In genomic region chrX:115232933-115233496, GRCh38 we compare ENCODE assay signal across 9 cellular contexts. TPM values are rescaled to one million over a fixed set of nuclear protein-coding genes. Genes with fewer than 3 reads are reported as not detected.
A peak's percentile ranks its signal among the peaks of the same experiment; 100 is the strongest.
DNase-seq lines count a peak whose midpoint lies in the region; ATAC-seq and TF ChIP-seq lines count a peak whose summit lies in the region.
"Had no signal": no experiment of that assay in that cellular context is flagged by ENCODE, and none has a peak within 500 bp of the region (broad histone marks: within the 10 kb centered on the region; RNA-seq: fewer than 3 reads in every experiment).

No MANE protein-coding gene starts in this region.

- ATAC-seq in naive B cell (ENCODE audit: low read depth in 2 of 2) (no peak), upper lobe of left lung (ENCODE audit: low FRiP score in 2 of 2) (no peak)

- H3K9me3 Mint-ChIP-seq in endodermal cell, result no peaks in the 10 kb centered on the region
- peaks cover 0 to 4% (median 0%) of the 10 kb centered on the region in 7 donors for H3K9me3 Mint-ChIP-seq in naive B cell

- H3K9ac ChIP-seq in endodermal cell (ENCODE audit: extremely low read depth, low read length, poor library complexity, severe bottlenecking), result no peak overlapping the region

- H3K27ac Mint-ChIP-seq in endodermal cell (no peak overlapping the region), naive B cell (no peak overlapping the region)

- H3K36me3 ChIP-seq in cardiac muscle cell, result no peaks in the 10 kb centered on the region
- H3K36me3 ChIP-seq in endodermal cell (ENCODE audit: control insufficient read depth, insufficient read depth, low read length), result no peaks in the 10 kb centered on the region
- H3K36me3 ChIP-seq in upper lobe of left lung, result no peaks in the 10 kb centered on the region

- intact Hi-C loops in cardiac septum (cut with DNase I), result no loop called here

- TF ChIP-seq CTCF in cardiac muscle cell (IDR thresholded peaks at IDR 0.05; ENCODE audit: low read depth, low read length) (no peak), endodermal cell (conservative IDR thresholded peaks at IDR 0.05) (no peak), upper lobe of left lung (IDR thresholded peaks at IDR 0.05) (no peak)

- H3K27ac ChIP-seq in cardiac muscle cell, result no peak overlapping the region
- no peak overlapping the region for H3K27ac ChIP-seq in endodermal cell (ENCODE audit: low read depth, low read length)
- H3K27ac ChIP-seq in upper lobe of left lung, result peak overlapping the region; percentile 14 to 80 (median 71)

- no peaks in the 10 kb centered on the region for H3K4me1 Mint-ChIP-seq in endodermal cell
- peaks cover 4 to 5% (median 4%) of the 10 kb centered on the region in 3 donors for H3K4me1 Mint-ChIP-seq in naive B cell

- H3K4me3 ChIP-seq in cardiac muscle cell, result peak overlapping the region; percentile 94
- peak overlapping the region; percentile 76 for H3K4me3 ChIP-seq in endodermal cell (ENCODE audit: low read length)
- H3K4me3 ChIP-seq in upper lobe of left lung, result peak overlapping the region in 3 of 4 donors; percentile 49 to 57 (median 57)

- no peaks in the 10 kb centered on the region for H3K27me3 ChIP-seq in cardiac muscle cell
- H3K27me3 ChIP-seq in endodermal cell (ENCODE audit: control insufficient read depth, insufficient read depth, low read length, poor library complexity, severe bottlenecking), result peaks cover 11% of the 10 kb centered on the region
- peaks cover 0 to 10% (median 0%) of the 10 kb centered on the region in 4 donors for H3K27me3 ChIP-seq in upper lobe of left lung

- DNase-seq in cardiac muscle cell (ENCODE audit: low read depth in 1 of 2, low spot score in 1 of 2) (peak in 1 of 2 donors; percentile 1), cardiac septum (ENCODE audit: low spot score) (no peak), endodermal cell (no peak), naive B cell (no peak), upper lobe of left lung (no peak), SIG-M5 treated with dmso at 0.1 percent for 504 hours (lab: John Stamatoyannopoulos, UW; ENCODE audit: unreplicated experiment) (no peak), NCI-H774 (lab: John Stamatoyannopoulos, UW) (no peak), NCI-H82 treated with DMSO at 0.1 percent for 48 hours (lab: John Stamatoyannopoulos, UW; ENCODE audit: unreplicated experiment) (no peak)
- DNase-seq: KBM-7 had no signal

- H3K36me3 Mint-ChIP-seq in endodermal cell (ENCODE audit: low read depth) (no peaks in the 10 kb centered on the region), naive B cell (no peaks in the 10 kb centered on the region)

- peaks cover 48% of the 10 kb centered on the region for H3K27me3 Mint-ChIP-seq in endodermal cell (ENCODE audit: insufficient read depth)
- H3K27me3 Mint-ChIP-seq in naive B cell, result peaks cover 14 to 58% (median 20%) of the 10 kb centered on the region in 3 donors

- no peak for TF ChIP-seq POLR2A in upper lobe of left lung (IDR thresholded peaks at IDR 0.05)

- H3K4me1 ChIP-seq in cardiac muscle cell (ENCODE audit: low read depth) (peaks cover 5% of the 10 kb centered on the region), endodermal cell (ENCODE audit: control insufficient read depth, insufficient read depth, low read length) (no peaks in the 10 kb centered on the region), upper lobe of left lung (no peaks in the 10 kb centered on the region)

- 39% methylated on average over 3 of the region's 6 CpGs; no CpG with 5 or more reads in 1 of the 2 experiments for WGBS in endodermal cell (ENCODE audit: insufficient coverage in 1 of 2, insufficient read length in 1 of 2), 2 experiments
- 1 to 20% methylated on average over 6 of the region's 6 CpGs for WGBS in upper lobe of left lung, 2 donors

- no peak for TF ChIP-seq EP300 in upper lobe of left lung (IDR thresholded peaks at IDR 0.05)

- peak overlapping the region; percentile 76 for H3K4me3 Mint-ChIP-seq in endodermal cell
- peak overlapping the region in 6 of 8 donors; percentile 13 to 73 (median 50) for H3K4me3 Mint-ChIP-seq in naive B cell

- H3K9me3 ChIP-seq in cardiac muscle cell (ENCODE audit: low read depth), result no peaks in the 10 kb centered on the region
- H3K9me3 ChIP-seq in endodermal cell (ENCODE audit: control insufficient read depth, low read length), result no peaks in the 10 kb centered on the region
- H3K9me3 ChIP-seq in upper lobe of left lung, result no peaks in the 10 kb centered on the region

RNA-seq across cellular contexts. Expression of gene LRCH2, which starts 0.9 kb away (rescaled TPM):
- 8.2 and 9.4 TPM in 2 replicates for total RNA-seq in cardiac muscle cell
- polyA plus RNA-seq in cardiac muscle cell, result 4.8 and 5.2 TPM in 2 replicates
- 1.2 TPM for total RNA-seq in cardiac septum
- total RNA-seq in endodermal cell, result 1 to 10 TPM; 1.0 to 2.8 TPM
- 11.9 TPM for polyA plus RNA-seq in endodermal cell (2013, experiment 1 of 2)
- 12.8 TPM for polyA plus RNA-seq in endodermal cell (2013, experiment 2 of 2)
- not detected for polyA plus RNA-seq in naive B cell (ENCODE audit: low read depth in 6 of 6)
- 1 to 10 TPM; 2.9 to 9.7 (median 3.5) TPM for total RNA-seq in upper lobe of left lung

RNA-seq across cellular contexts. Expression of gene RBMXL3, which starts 43.8 kb away (rescaled TPM):
- total RNA-seq in cardiac muscle cell (not detected in 2 replicates), cardiac septum (not detected), endodermal cell (not detected), upper lobe of left lung (not detected)
- polyA plus RNA-seq in cardiac muscle cell (not detected in 2 replicates), naive B cell (ENCODE audit: low read depth in 6 of 6) (not detected)
- polyA plus RNA-seq in endodermal cell (2013, experiment 1 of 2), result not detected
- polyA plus RNA-seq in endodermal cell (2013, experiment 2 of 2), result not detected

RNA-seq across cellular contexts. Expression of gene LUZP4, which starts 56.5 kb away (rescaled TPM):
- total RNA-seq in cardiac muscle cell, result not detected in 2 replicates
- polyA plus RNA-seq in cardiac muscle cell, result not detected in 2 replicates
- total RNA-seq in cardiac septum, result not detected
- total RNA-seq in endodermal cell, result not detected
- polyA plus RNA-seq in endodermal cell (2013, experiment 1 of 2), result not detected
- not detected for polyA plus RNA-seq in endodermal cell (2013, experiment 2 of 2)
- not detected for polyA plus RNA-seq in naive B cell (ENCODE audit: low read depth in 6 of 6)
- total RNA-seq in upper lobe of left lung, result not detected

Comparison
In these comparisons a context has a peak if more than half of its experiments do, and no peak if none do; other contexts are left out.
1. H3K27ac ChIP-seq: peak in upper lobe of left lung (4 of 4); none in cardiac muscle cell (single experiment) and endodermal cell (single experiment).
2. Peak in every context shown above with its lines, with median percentiles within 50 percentile points of each other: H3K4me3 ChIP-seq.